In genomic region chr16:29148426-29148760, GRCh38 we compare ENCODE assay signal across 7 cellular contexts.
A peak's percentile ranks its signal among the peaks of the same experiment; 100 is the strongest.
DNase-seq lines count a peak whose midpoint lies in the region; ATAC-seq and TF ChIP-seq lines count a peak whose summit lies in the region.
"Not testable (repeated sequence)": the region's sequence is repeated elsewhere in the genome, so short reads cannot be mapped to it uniquely, and the experiment has no call there.

No MANE protein-coding gene starts in this region.

- POLR2A ChIA-PET in CD8-positive, alpha-beta memory T cell (lab: Charles Lee), result not testable (repeated sequence)
- POLR2A ChIA-PET in activated CD4-positive, alpha-beta T cell treated with anti-CD3 and anti-CD28 coated beads for 36 hours (lab: Charles Lee), result interaction anchor here (0.6 kb wide), 1 partner anchor 235 kb away, joined by 3 read pairs; no protein-coding TSS in a partner anchor

- not testable (repeated sequence) for H3K4me3 ChIP-seq in CD8-positive, alpha-beta memory T cell (ENCODE audit: low read length)

- intact Hi-C loops in activated CD4-positive, alpha-beta T cell treated with anti-CD3 and anti-CD28 coated beads for 36 hours (cut with DNase I, micrococcal nuclease), result loop anchor here in 1 of 2 experiments (5.0 kb wide), 1 partner anchor 36 kb away; no protein-coding TSS in a partner anchor
- intact Hi-C loops in Right ventricle myocardium inferior (cut with DNase I), result not testable (repeated sequence)
- intact Hi-C loops in natural killer cell (cut with micrococcal nuclease), result loop anchor here (2.0 kb wide), 1 partner anchor 36 kb away; no protein-coding TSS in a partner anchor

- H3K36me3 ChIP-seq in CD8-positive, alpha-beta memory T cell (ENCODE audit: insufficient read depth, low read length), result not testable (repeated sequence)

- not testable (repeated sequence) for TF ChIP-seq CTCF in natural killer cell (IDR thresholded peaks at IDR 0.05)

- H3K4me1 ChIP-seq in CD8-positive, alpha-beta memory T cell (ENCODE audit: insufficient read depth, low read length), result peaks cover 27% of the 10 kb centered on the region

- H3K36me3 Mint-ChIP-seq in CD8-positive, alpha-beta memory T cell, result peaks cover 0 to 22% (median 8%) of the 10 kb centered on the region in 3 donors
- H3K36me3 Mint-ChIP-seq in activated CD4-positive, alpha-beta T cell treated with anti-CD3 and anti-CD28 coated beads for 36 hours (ENCODE audit: low read depth), result peaks cover 28% of the 10 kb centered on the region
- H3K36me3 Mint-ChIP-seq in activated naive CD4-positive, alpha-beta T cell treated with anti-CD3 and anti-CD28 coated beads, Interleukin-2, amount 50 U/mL, for 24 hours; natural killer cell: not testable (repeated sequence)

- H3K4me1 Mint-ChIP-seq in CD8-positive, alpha-beta memory T cell, result peaks cover 39 to 50% (median 44%) of the 10 kb centered on the region in 3 donors
- peaks cover 45% of the 10 kb centered on the region for H3K4me1 Mint-ChIP-seq in activated CD4-positive, alpha-beta T cell treated with anti-CD3 and anti-CD28 coated beads for 36 hours
- peaks cover 41% of the 10 kb centered on the region for H3K4me1 Mint-ChIP-seq in activated naive CD4-positive, alpha-beta T cell treated with anti-CD3 and anti-CD28 coated beads, Interleukin-2, amount 50 U/mL, for 24 hours
- peaks cover 53 to 79% of the 10 kb centered on the region in 2 donors for H3K4me1 Mint-ChIP-seq in natural killer cell

- peak overlapping the region; percentile 81 to 99 (median 94) for H3K27ac Mint-ChIP-seq in CD8-positive, alpha-beta memory T cell
- H3K27ac Mint-ChIP-seq in activated CD4-positive, alpha-beta T cell treated with anti-CD3 and anti-CD28 coated beads for 36 hours, result peak overlapping the region; percentile 38
- H3K27ac Mint-ChIP-seq in activated naive CD4-positive, alpha-beta T cell treated with anti-CD3 and anti-CD28 coated beads, Interleukin-2, amount 50 U/mL, for 24 hours, result peak overlapping the region; percentile 8
- H3K27ac Mint-ChIP-seq in natural killer cell, result peak overlapping the region; percentile 94 to 96

- H3K9me3 ChIP-seq in CD8-positive, alpha-beta memory T cell (ENCODE audit: low read length), result not testable (repeated sequence)

- ATAC-seq in activated CD4-positive, alpha-beta T cell treated with anti-CD3 and anti-CD28 coated beads for 36 hours, result peak; percentile 72
- not testable (repeated sequence) for ATAC-seq in Right ventricle myocardium inferior
- peak; percentile 18 to 39 (median 22) for ATAC-seq in natural killer cell

- H3K27ac ChIP-seq in CD8-positive, alpha-beta memory T cell (ENCODE audit: low read depth, low read length), result peak overlapping the region; percentile 16

- H3K27me3 Mint-ChIP-seq in CD8-positive, alpha-beta memory T cell; activated CD4-positive, alpha-beta T cell treated with anti-CD3 and anti-CD28 coated beads for 36 hours; activated naive CD4-positive, alpha-beta T cell treated with anti-CD3 and anti-CD28 coated beads, Interleukin-2, amount 50 U/mL, for 24 hours; natural killer cell (ENCODE audit: low read depth in 2 of 2): not testable (repeated sequence)

- not testable (repeated sequence) for H3K27me3 ChIP-seq in CD8-positive, alpha-beta memory T cell (ENCODE audit: insufficient read depth, low read length, poor library complexity, severe bottlenecking)

- DNase-seq in CD8-positive, alpha-beta memory T cell, result peak in 1 of 5 donors; percentile 55
- peak; percentile 59 for DNase-seq in activated CD4-positive, alpha-beta T cell treated with anti-CD3 and anti-CD28 coated beads for 36 hours
- DNase-seq in activated T-cell treated with anti-CD3 and anti-CD28 coated beads for 4 hours (peak; percentile 31), Right ventricle myocardium inferior (ENCODE audit: missing footprints) (peak; percentile 2)
- DNase-seq in natural killer cell, result not testable (repeated sequence)
- peak; percentile 35 to 60 for DNase-seq in stimulated activated CD4-positive, alpha-beta T cell treated with anti-CD3 and anti-CD28 coated beads, Interleukin-4, amount 100 ng/mL, for 4 hours

- not testable (repeated sequence) for H3K9me3 Mint-ChIP-seq in CD8-positive, alpha-beta memory T cell; activated CD4-positive, alpha-beta T cell treated with anti-CD3 and anti-CD28 coated beads for 36 hours (ENCODE audit: low read depth); activated naive CD4-positive, alpha-beta T cell treated with anti-CD3 and anti-CD28 coated beads, Interleukin-2, amount 50 U/mL, for 24 hours; natural killer cell

- H3K4me3 Mint-ChIP-seq in CD8-positive, alpha-beta memory T cell, result peak overlapping the region in 5 of 7 donors; percentile 33 to 81 (median 66)
- H3K4me3 Mint-ChIP-seq in activated CD4-positive, alpha-beta T cell treated with anti-CD3 and anti-CD28 coated beads for 36 hours, result peak overlapping the region; percentile 36
- peak overlapping the region; percentile 51 for H3K4me3 Mint-ChIP-seq in activated naive CD4-positive, alpha-beta T cell treated with anti-CD3 and anti-CD28 coated beads, Interleukin-2, amount 50 U/mL, for 24 hours
- H3K4me3 Mint-ChIP-seq in natural killer cell, result peak overlapping the region; percentile 84

- CTCF ChIA-PET in CD8-positive, alpha-beta memory T cell (lab: Charles Lee); activated CD4-positive, alpha-beta T cell treated with anti-CD3 and anti-CD28 coated beads for 36 hours (lab: Charles Lee): not testable (repeated sequence)

Comparison
In these comparisons a context has a peak if more than half of its experiments do, and no peak if none do; other contexts are left out.
1. H3K27ac Mint-ChIP-seq: peak in every context shown above with its lines; median percentile 95 in natural killer cell; 94 in CD8-positive, alpha-beta memory T cell; 38 in activated CD4-positive, alpha-beta T cell treated with anti-CD3 and anti-CD28 coated beads for 36 hours; 8 in activated naive CD4-positive, alpha-beta T cell treated with anti-CD3 and anti-CD28 coated beads, Interleukin-2, amount 50 U/mL, for 24 hours.